In genomic region chr6:33426590-33427563, GRCh38 we compare ENCODE assay signal across 8 cellular contexts. TPM values are rescaled to one million over a fixed set of nuclear protein-coding genes. Genes with fewer than 3 reads are reported as not detected.
DNase-seq lines count a peak whose midpoint lies in the region; ATAC-seq, FAIRE-seq and TF ChIP-seq lines count a peak whose summit lies in the region.

No MANE protein-coding gene starts in this region.

- no peak for TF ChIP-seq POLR2A in adrenal gland (IDR thresholded peaks at IDR 0.05)

- no peak for ATAC-seq in HG03520 (IDR thresholded peaks at IDR 0.05; ENCODE audit: unreplicated experiment)
- no peak for ATAC-seq in HG03039 (IDR thresholded peaks at IDR 0.05; ENCODE audit: unreplicated experiment)

- no peaks in the 10 kb centered on the region for H3K36me3 Mint-ChIP-seq in IgD-negative memory B cell

- no peaks in the 10 kb centered on the region for H3K36me3 ChIP-seq in BE2C
- H3K36me3 ChIP-seq in adrenal gland (replicated peaks in 1 of 2) = no peaks in the 10 kb centered on the region
- H3K36me3 ChIP-seq in kidney epithelial cell (ENCODE audit: control insufficient read depth, insufficient read depth, low read length) = no peaks in the 10 kb centered on the region

- peak overlapping the region; percentile 85 to 97 (median 91) for H3K4me3 Mint-ChIP-seq in IgD-negative memory B cell

- peaks cover 33 to 52% (median 52%) of the 10 kb centered on the region in 3 donors for H3K4me1 Mint-ChIP-seq in IgD-negative memory B cell

- H3K27ac ChIP-seq in adrenal gland (peak overlapping the region in 4 of 5 donors; percentile 79 to 96 (median 88)), temporal lobe (ENCODE audit: low read depth, low read length) (peak overlapping the region; percentile 93)

- no peak for DNase-seq in BE2C
- peak in 1 of 7 donors; percentile 52 for DNase-seq in adrenal gland
- DNase-seq in kidney epithelial cell (ENCODE audit: low read depth) = no peak
- no peak for DNase-seq in urothelium cell line (ENCODE audit: low spot score)

- H3K27ac Mint-ChIP-seq in IgD-negative memory B cell = peak overlapping the region; percentile 96 to 98 (median 97)

- WGBS in adrenal gland, 4 donors = 4 to 8% (median 7%) methylated on average over 12 to 13 of the region's 13 CpGs

- H3K9me3 Mint-ChIP-seq in IgD-negative memory B cell = no peaks in the 10 kb centered on the region

- FAIRE-seq in urothelium cell line (lab: Jason Lieb, UNC) = no peak

- H3K9me3 ChIP-seq in BE2C (no peaks in the 10 kb centered on the region), adrenal gland (replicated peaks in 1 of 3) (no peaks in the 10 kb centered on the region)

- peak overlapping the region; percentile 61 for H3K4me3 ChIP-seq in BE2C (ENCODE audit: low read depth, low read length)
- H3K4me3 ChIP-seq in adrenal gland = peak overlapping the region in 2 of 4 donors; percentile 46 to 73
- H3K4me3 ChIP-seq in kidney epithelial cell (ENCODE audit: low read depth, low read length) = peak overlapping the region; percentile 59

- H3K4me1 ChIP-seq in BE2C (peaks cover 6% of the 10 kb centered on the region; the same call in 1 of the 2 replicates), adrenal gland (replicated peaks in 1 of 2) (peaks cover 19 to 58% of the 10 kb centered on the region in 2 donors)

- no peaks in the 10 kb centered on the region for H3K27me3 Mint-ChIP-seq in IgD-negative memory B cell

- H3K27me3 ChIP-seq in BE2C (no peaks in the 10 kb centered on the region), adrenal gland (no peaks in the 10 kb centered on the region), kidney epithelial cell (ENCODE audit: control insufficient read depth, insufficient read depth, low read length) (no peaks in the 10 kb centered on the region)

- intact Hi-C loops in adrenal gland (cut with DNase I) = loop anchor here in 1 of 2 donors (10.0 kb wide), 1 partner anchor 148 kb away; no protein-coding TSS in a partner anchor

- TF ChIP-seq CTCF in BE2C (IDR thresholded peaks at IDR 0.05; ENCODE audit: low read depth, low read length) (no peak), adrenal gland (IDR thresholded peaks at IDR 0.05) (no peak), kidney epithelial cell (IDR thresholded peaks at IDR 0.05; ENCODE audit: insufficient read depth, low read length, poor library complexity, severe bottlenecking) (no peak)

RNA-seq across cellular contexts. Expression of gene SYNGAP1, which starts 7.0 kb away (rescaled TPM):
- polyA plus RNA-seq in BE2C (2012; ENCODE audit: insufficient read depth, insufficient read length, low read depth) = 191 TPM
- 0.54 TPM for polyA plus RNA-seq in IgD-negative memory B cell
- total RNA-seq in adrenal gland = 10 to 100 TPM in 4 of 8 donors, 1 to 10 TPM in 4; 3.6 to 23.9 (median 10.3) TPM
- 10 to 100 TPM in 1 of 3 donors, 1 to 10 TPM in 2; 5.0 to 73.5 (median 8.3) TPM for polyA plus RNA-seq in adrenal gland
- total RNA-seq in kidney epithelial cell = 3.3 and 4.2 TPM in 2 replicates
- 36.4 TPM for total RNA-seq in temporal lobe

RNA-seq across cellular contexts. Expression of gene CUTA, which starts 9.0 kb away (rescaled TPM):
- polyA plus RNA-seq in BE2C (2012; ENCODE audit: insufficient read depth, insufficient read length, low read depth) = 362 TPM
- polyA plus RNA-seq in IgD-negative memory B cell = 449 TPM
- 100 to 1,000 TPM; 267 to 437 (median 306) TPM for total RNA-seq in adrenal gland
- 100 to 1,000 TPM; 212 to 370 (median 213) TPM for polyA plus RNA-seq in adrenal gland
- total RNA-seq in kidney epithelial cell = 226 and 227 TPM in 2 replicates
- total RNA-seq in temporal lobe = 64.9 TPM

RNA-seq across cellular contexts. Expression of gene PHF1, which starts 16.1 kb away (rescaled TPM):
- polyA plus RNA-seq in BE2C (2012; ENCODE audit: insufficient read depth, insufficient read length, low read depth) = 61.3 TPM
- polyA plus RNA-seq in IgD-negative memory B cell (77.0 TPM), adrenal gland (100 to 1,000 TPM in 2 of 3 donors, 10 to 100 TPM in 1; 36.6 to 410 (median 298) TPM)
- total RNA-seq in adrenal gland (100 to 1,000 TPM in 1 of 8 donors, 10 to 100 TPM in 7; 50.5 to 102 (median 66.6) TPM), kidney epithelial cell (27.9 and 28.0 TPM in 2 replicates), temporal lobe (17.7 TPM)

RNA-seq across cellular contexts. Expression of gene ZBTB9, which starts 27.5 kb away (rescaled TPM):
- 90.5 TPM for polyA plus RNA-seq in BE2C (2012; ENCODE audit: insufficient read depth, insufficient read length, low read depth)
- polyA plus RNA-seq in IgD-negative memory B cell = 9.0 TPM
- total RNA-seq in adrenal gland = 10 to 100 TPM in 1 of 8 donors, 1 to 10 TPM in 7; 2.3 to 10.3 (median 6.7) TPM
- 10 to 100 TPM in 1 of 3 donors, 1 to 10 TPM in 2; 3.8 to 11.2 (median 4.2) TPM for polyA plus RNA-seq in adrenal gland
- 7.4 and 7.6 TPM in 2 replicates for total RNA-seq in kidney epithelial cell
- 5.9 TPM for total RNA-seq in temporal lobe

RNA-seq across cellular contexts. Expression of gene KIFC1, which starts 35.3 kb away (rescaled TPM):
- 13.5 TPM for polyA plus RNA-seq in BE2C (2012; ENCODE audit: insufficient read depth, insufficient read length, low read depth)
- 0.23 TPM for polyA plus RNA-seq in IgD-negative memory B cell
- 1 to 10 TPM in 6 of 8 donors, under 1 TPM in 1, not detected in 1; 0.60 to 3.3 (median 1.6) TPM for total RNA-seq in adrenal gland
- polyA plus RNA-seq in adrenal gland = 1 to 10 TPM in 1 of 3 donors, under 1 TPM in 2; 0.74 to 1.4 (median 0.88) TPM
- total RNA-seq in kidney epithelial cell = 8.4 and 10.3 TPM in 2 replicates
- total RNA-seq in temporal lobe = 1.7 TPM
